ENCODE assay signal across 1 cellular context in the genomic region with DNA sequence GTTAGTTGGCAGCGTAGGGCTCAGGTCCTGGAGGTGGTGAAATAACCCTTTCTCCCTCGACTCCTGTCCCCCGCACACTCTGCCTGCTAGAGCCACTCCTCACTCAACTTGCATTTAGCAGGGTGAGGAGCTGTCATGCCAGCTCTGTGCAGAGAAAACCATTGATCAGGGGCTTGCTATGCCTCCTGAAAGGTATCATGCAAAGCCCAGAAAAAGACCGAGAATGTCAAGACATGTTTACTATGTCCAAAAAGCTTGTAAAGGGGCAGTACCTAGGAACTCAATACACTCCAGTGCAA.
TF ChIP-seq lines count a peak whose summit lies in the region.

No MANE protein-coding gene starts in this region.

TF ChIP-seq in HCT116, 20 proteins besides CTCF, POLR2A, EP300 and RAD21:
- TF ChIP-seq REST (IDR thresholded peaks at IDR 0.05; ENCODE audit: low read depth) (no peak), SIN3A (IDR thresholded peaks at IDR 0.05; ENCODE audit: low read depth) (no peak), ELF1 (IDR thresholded peaks at IDR 0.05; ENCODE audit: borderline replicate concordance, low read depth) (no peak), EGR1 (IDR thresholded peaks at IDR 0.05; ENCODE audit: low read depth) (no peak), CBX3 (IDR thresholded peaks at IDR 0.05; ENCODE audit: low read depth) (no peak), ZBTB33 (IDR thresholded peaks at IDR 0.05; ENCODE audit: extremely low read depth, insufficient replicate concordance, low read length) (no peak), MAX (IDR thresholded peaks at IDR 0.05) (no peak), ZNF274 (IDR thresholded peaks at IDR 0.05; ENCODE audit: low read depth, low read length) (no peak), EZH2 (IDR thresholded peaks at IDR 0.05) (no peak), POLR2AphosphoS5 (IDR thresholded peaks at IDR 0.05; ENCODE audit: low read depth, low read length) (no peak), SRF (IDR thresholded peaks at IDR 0.05; ENCODE audit: low read depth) (no peak), FOSL1 (IDR thresholded peaks at IDR 0.05; ENCODE audit: low read depth) (no peak), TCF7L2 (IDR thresholded peaks at IDR 0.05; ENCODE audit: borderline replicate concordance, extremely low read depth, insufficient read depth, insufficient read length) (no peak), ZFX (IDR thresholded peaks at IDR 0.05) (no peak), CEBPB (IDR thresholded peaks at IDR 0.05; ENCODE audit: low read depth) (no peak), SP1 (IDR thresholded peaks at IDR 0.05; ENCODE audit: low read depth) (no peak), YY1 (IDR thresholded peaks at IDR 0.05; ENCODE audit: extremely low read depth, insufficient replicate concordance, low read depth, low read length) (no peak), EZH2phosphoT487 (IDR thresholded peaks at IDR 0.05; ENCODE audit: borderline replicate concordance) (no peak), ATF3 (IDR thresholded peaks at IDR 0.05) (no peak), JUND (IDR thresholded peaks at IDR 0.05) (no peak)
